1 cellular context compared by ENCODE assay signal in genomic region chr3:184815046-184815930, GRCh38.
TF ChIP-seq lines count a peak whose summit lies in the region.

No MANE protein-coding gene starts in this region.

TF ChIP-seq in HEK293, 187 proteins besides CTCF, POLR2A, EP300 and RAD21 (continued from another document):
- TF ChIP-seq PRDM10 (tag by site-specific recombination; IDR thresholded peaks at IDR 0.05) (peak; percentile 81), MEIS1 (CRISPR knock-in tag; IDR thresholded peaks at IDR 0.05; ENCODE audit: borderline replicate concordance) (no peak), ZNF558 (tag by site-specific recombination; IDR thresholded peaks at IDR 0.05) (0 out of 2 replicates have a peak, but pooled peaks have one; percentile 34), PRDM6 (tag by site-specific recombination; IDR thresholded peaks at IDR 0.05) (peak; percentile 54; the same call in 1 of the 2 replicates), ZNF132 (tag by site-specific recombination; IDR thresholded peaks at IDR 0.05; ENCODE audit: borderline replicate concordance) (no peak), ZNF639 (tag by site-specific recombination; IDR thresholded peaks at IDR 0.05) (0 out of 2 replicates have a peak, but pooled peaks have one; percentile 14), ZNF707 (tag by site-specific recombination; IDR thresholded peaks at IDR 0.05) (no peak), ZNF366 (tag by site-specific recombination; conservative IDR thresholded peaks at IDR 0.05) (0 out of 2 replicates have a peak, but pooled peaks have one; percentile 14), ZNF335 (tag by site-specific recombination; conservative IDR thresholded peaks at IDR 0.05) (peak; percentile 62), SP7 (tag by site-specific recombination; IDR thresholded peaks at IDR 0.05) (peak; percentile 71), KLF10 (tag by site-specific recombination; IDR thresholded peaks at IDR 0.05) (no peak), ZNF621 (tag by site-specific recombination; IDR thresholded peaks at IDR 0.05) (no peak), ZFHX2 (tag by site-specific recombination; conservative IDR thresholded peaks at IDR 0.05) (no peak)
